Comparison of ENCODE assay signal across 20 cellular contexts in genomic region chr5:2135354-2135753, GRCh38.
"Had no signal": no experiment of that assay in that cellular context is flagged by ENCODE, and none has a peak within 500 bp of the region (broad histone marks: within the 10 kb centered on the region; RNA-seq: fewer than 3 reads in every experiment).

No MANE protein-coding gene starts in this region.

- H3K9me3 ChIP-seq: ascending aorta, gastrocnemius medialis, tibial nerve, vagina had no signal

- H3K4me1 ChIP-seq: ascending aorta, gastrocnemius medialis, tibial nerve, vagina had no signal

- ATAC-seq: activated CD8-positive, alpha-beta T cell treated with anti-CD3 and anti-CD28 coated beads for 36 hours; activated naive CD8-positive, alpha-beta T cell treated with anti-CD3 and anti-CD28 coated beads, Interleukin-2, amount 50 U/mL, for 24 hours; esophagus mucosa; gastrocnemius medialis; left ventricle myocardium superior; naive thymus-derived CD8-positive, alpha-beta T cell had no signal

- H3K27me3 ChIP-seq: ascending aorta, tibial nerve, vagina had no signal

- H3K27ac Mint-ChIP-seq: activated CD8-positive, alpha-beta T cell treated with anti-CD3 and anti-CD28 coated beads for 36 hours; activated naive CD4-positive, alpha-beta T cell treated with anti-CD3 and anti-CD28 coated beads, Interleukin-2, amount 10 ng/mL, durations not matched to agents 7 days and 5 days; activated naive CD8-positive, alpha-beta T cell treated with anti-CD3 and anti-CD28 coated beads, Interleukin-2, amount 50 U/mL, for 24 hours; activated T-cell treated with anti-CD3 and anti-CD28 coated beads, Interleukin-2, amount 50 U/mL, for 24 hours; naive thymus-derived CD8-positive, alpha-beta T cell; stimulated activated naive CD8-positive, alpha-beta T cell treated with anti-CD3 and anti-CD28 coated beads, Interleukin-15, Interleukin-2, amounts not matched to agents 100 ng/mL and 50 ng/mL, for 24 hours had no signal

- H3K27me3 Mint-ChIP-seq: activated naive CD4-positive, alpha-beta T cell treated with anti-CD3 and anti-CD28 coated beads, Interleukin-2, amount 10 ng/mL, durations not matched to agents 7 days and 5 days had no signal

- H3K27ac ChIP-seq: ascending aorta, gastrocnemius medialis, tibial nerve, vagina had no signal

- H3K4me1 Mint-ChIP-seq: activated naive CD4-positive, alpha-beta T cell treated with anti-CD3 and anti-CD28 coated beads, Interleukin-2, amount 10 ng/mL, durations not matched to agents 7 days and 5 days; activated naive CD8-positive, alpha-beta T cell treated with anti-CD3 and anti-CD28 coated beads, Interleukin-2, amount 50 U/mL, for 24 hours had no signal

- DNase-seq: activated CD4-positive, alpha-beta T cell treated with anti-CD3 and anti-CD28 coated beads for 48 hours; activated CD4-positive, CD25-positive, alpha-beta regulatory T cell; activated CD8-positive, alpha-beta T cell treated with anti-CD3 and anti-CD28 coated beads for 36 hours; activated naive CD4-positive, alpha-beta T cell treated with anti-CD3 and anti-CD28 coated beads, Interleukin-2, amount 10 ng/mL, durations not matched to agents 7 days and 5 days; activated naive CD8-positive, alpha-beta T cell treated with anti-CD3 and anti-CD28 coated beads, Interleukin-2, amount 50 U/mL, for 24 hours; activated T-cell treated with anti-CD3 and anti-CD28 coated beads, Interleukin-2, amount 50 U/mL, for 24 hours; cerebellar nuclear complex; effector CD4-positive, alpha-beta T cell; gastrocnemius medialis; kidney glomerular epithelial cell; left ventricle myocardium superior; naive thymus-derived CD8-positive, alpha-beta T cell; occipital lobe; stimulated activated CD4-positive, alpha-beta T cell treated with anti-CD3 and anti-CD28 coated beads, Interleukin-15, amount 100 ng/mL, for 24 hours; stimulated activated CD4-positive, alpha-beta T cell treated with anti-CD3 and anti-CD28 coated beads, Interleukin-2, amount 100 ng/mL, for 48 hours had no signal

- H3K36me3 Mint-ChIP-seq: activated naive CD4-positive, alpha-beta T cell treated with anti-CD3 and anti-CD28 coated beads, Interleukin-2, amount 10 ng/mL, durations not matched to agents 7 days and 5 days; naive thymus-derived CD8-positive, alpha-beta T cell had no signal

- H3K4me3 Mint-ChIP-seq: activated CD8-positive, alpha-beta T cell treated with anti-CD3 and anti-CD28 coated beads for 36 hours; activated naive CD4-positive, alpha-beta T cell treated with anti-CD3 and anti-CD28 coated beads, Interleukin-2, amount 10 ng/mL, durations not matched to agents 7 days and 5 days; activated naive CD8-positive, alpha-beta T cell treated with anti-CD3 and anti-CD28 coated beads, Interleukin-2, amount 50 U/mL, for 24 hours; activated T-cell treated with anti-CD3 and anti-CD28 coated beads, Interleukin-2, amount 50 U/mL, for 24 hours; naive thymus-derived CD8-positive, alpha-beta T cell; stimulated activated naive CD8-positive, alpha-beta T cell treated with anti-CD3 and anti-CD28 coated beads, Interleukin-15, Interleukin-2, amounts not matched to agents 100 ng/mL and 50 ng/mL, for 24 hours had no signal

- H3K36me3 ChIP-seq: ascending aorta, gastrocnemius medialis, tibial nerve, vagina had no signal

- H3K4me3 ChIP-seq: ascending aorta, gastrocnemius medialis, tibial nerve, vagina had no signal

- H3K9me3 Mint-ChIP-seq: activated CD8-positive, alpha-beta T cell treated with anti-CD3 and anti-CD28 coated beads for 36 hours; activated naive CD4-positive, alpha-beta T cell treated with anti-CD3 and anti-CD28 coated beads, Interleukin-2, amount 10 ng/mL, durations not matched to agents 7 days and 5 days; activated naive CD8-positive, alpha-beta T cell treated with anti-CD3 and anti-CD28 coated beads, Interleukin-2, amount 50 U/mL, for 24 hours; stimulated activated naive CD8-positive, alpha-beta T cell treated with anti-CD3 and anti-CD28 coated beads, Interleukin-15, Interleukin-2, amounts not matched to agents 100 ng/mL and 50 ng/mL, for 24 hours had no signal
